Comparison of ENCODE assay signal across 9 cellular contexts in genomic region chr7:130732980-130733865, GRCh38. TPM values are rescaled to one million over a fixed set of nuclear protein-coding genes. Genes with fewer than 3 reads are reported as not detected.
DNase-seq lines count a peak whose midpoint lies in the region; ATAC-seq and TF ChIP-seq lines count a peak whose summit lies in the region.
"Had no signal": no experiment of that assay in that cellular context is flagged by ENCODE, and none has a peak within 500 bp of the region (broad histone marks: within the 10 kb centered on the region; RNA-seq: fewer than 3 reads in every experiment).

No MANE protein-coding gene starts in this region.

- peaks cover 3% of the 10 kb centered on the region for H3K9me3 ChIP-seq in prostate gland

- TF ChIP-seq CTCF in foreskin keratinocyte (conservative IDR thresholded peaks at IDR 0.05), result peak; percentile 25
- peak in 1 of 4 experiments; percentile 8 for TF ChIP-seq CTCF in prostate gland (IDR thresholded peaks at IDR 0.05)

- H3K4me1 ChIP-seq in foreskin keratinocyte (no peaks in the 10 kb centered on the region), prostate gland (replicated peaks) (no peaks in the 10 kb centered on the region)

- H3K27ac ChIP-seq in foreskin keratinocyte (no peak overlapping the region), prostate gland (no peak overlapping the region)

- H3K27me3 ChIP-seq in foreskin keratinocyte, result peaks cover 99% of the 10 kb centered on the region
- peaks cover 3% of the 10 kb centered on the region for H3K27me3 ChIP-seq in prostate gland (replicated peaks; ENCODE audit: insufficient read depth)

- DNase-seq in ELR (ENCODE audit: low read depth) (peak; percentile 7), foreskin keratinocyte (no peak), prostate gland (ENCODE audit: low spot score) (peak; percentile 15), occipital lobe (lab: John Stamatoyannopoulos, UW) (no peak)
- peak; percentile 10 for DNase-seq in Jurkat, Clone E6-1 (ENCODE audit: low read depth, low spot score)
- DNase-seq in activated CD4-positive, alpha-beta T cell treated with anti-CD3 and anti-CD28 coated beads, Interleukin-2, amount 50 U/mL, for 48 hours, result peak; percentile 25 to 32
- no peak for DNase-seq in effector CD4-positive, alpha-beta T cell

- H3K36me3 ChIP-seq in prostate gland, result no peaks in the 10 kb centered on the region

- WGBS in prostate gland, result 13% methylated on average over 51 of the region's 90 CpGs

- H3K4me3 ChIP-seq in Jurkat, Clone E6-1 (ENCODE audit: low read length), result peak overlapping the region; percentile 20; the same call in 1 of the 2 replicates
- H3K4me3 ChIP-seq in prostate gland, result peak overlapping the region; percentile 29 to 42

- peak; percentile 54 for ATAC-seq in foreskin keratinocyte
- no peak for ATAC-seq in GM21526 (IDR thresholded peaks at IDR 0.05; ENCODE audit: low FRiP score, unreplicated experiment)

- TF ChIP-seq POLR2A in prostate gland (IDR thresholded peaks at IDR 0.05), result no peak

- intact Hi-C loops in prostate gland (cut with DNase I), result no loop called here

RNA-seq across cellular contexts. Expression of gene KLF14, which starts 0.8 kb away (rescaled TPM):
- polyA plus RNA-seq in Jurkat, Clone E6-1 (2012; ENCODE audit: insufficient read depth, insufficient read length), result not detected
- total RNA-seq in foreskin keratinocyte (not detected in 2 replicates), prostate gland (under 1 TPM in 1 of 2 donors, not detected in 1; 0.57 TPM), occipital lobe (not detected)
- 0.02 and 0.04 TPM in 2 replicates for polyA plus RNA-seq in foreskin keratinocyte
- total RNA-seq: pulmonary artery endothelial cell had no signal

RNA-seq across cellular contexts. Expression of gene TSGA13, which starts 46.9 kb away (rescaled TPM):
- not detected for polyA plus RNA-seq in Jurkat, Clone E6-1 (2012; ENCODE audit: insufficient read depth, insufficient read length)
- total RNA-seq in foreskin keratinocyte (not detected in 2 replicates), prostate gland (under 1 TPM in 1 of 2 donors, not detected in 1; 0.57 TPM), occipital lobe (0.16 TPM)
- not detected in 2 replicates for polyA plus RNA-seq in foreskin keratinocyte
- total RNA-seq: pulmonary artery endothelial cell had no signal

Comparison
In these comparisons a context has a peak if more than half of its experiments do, and no peak if none do; other contexts are left out.
1. DNase-seq: peak in ELR (single experiment), Jurkat, Clone E6-1 (single experiment), activated CD4-positive, alpha-beta T cell treated with anti-CD3 and anti-CD28 coated beads, Interleukin-2, amount 50 U/mL, for 48 hours (2 of 2) and prostate gland (single experiment); none in foreskin keratinocyte (0 of 2), occipital lobe (single experiment) and effector CD4-positive, alpha-beta T cell (single experiment).